Comparison of ENCODE assay signal across 8 cellular contexts in the genomic region with DNA sequence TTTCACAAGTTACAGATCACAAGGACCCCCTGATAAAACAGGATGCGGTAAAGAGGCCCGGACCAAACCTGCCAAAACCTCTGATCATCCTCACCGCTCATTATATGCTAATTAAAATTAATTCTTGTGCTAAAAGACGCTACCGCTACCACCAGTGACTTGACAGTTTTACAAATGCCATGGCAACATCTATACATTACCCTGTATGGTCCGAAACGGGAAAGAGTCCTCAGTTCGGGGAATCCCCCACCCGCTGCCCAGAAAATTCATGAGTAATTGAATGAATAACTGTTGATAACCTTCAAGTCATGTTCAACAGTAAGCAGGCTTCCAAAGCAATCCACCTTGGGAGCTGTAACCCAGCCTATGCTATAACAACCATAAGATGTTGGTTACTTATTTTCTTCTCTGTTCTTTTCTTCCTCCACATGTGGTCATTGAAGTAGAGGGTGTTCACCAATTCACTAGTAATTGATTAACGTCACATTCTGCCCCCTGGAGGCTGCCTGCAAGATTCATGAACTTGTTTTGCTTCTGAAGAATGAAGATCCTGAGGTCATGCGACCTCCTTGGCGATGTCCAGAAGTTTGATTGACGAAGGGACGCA. TPM values are rescaled to one million over a fixed set of nuclear protein-coding genes. Genes with fewer than 3 reads are reported as not detected.
DNase-seq lines count a peak whose midpoint lies in the region; ATAC-seq lines count a peak whose summit lies in the region.

No MANE protein-coding gene starts in this region.

- DNase-seq in DMS 273 (lab: John Stamatoyannopoulos, UW; ENCODE audit: unreplicated experiment) (peak; percentile 34), DMS 273 treated with DMSO at 0.1 percent for 48 hours (lab: John Stamatoyannopoulos, UW) (no peak), HK-2 (ENCODE audit: unreplicated experiment) (peak; percentile 37), T-helper 2 cell (peak in 4 of 5 experiments; percentile 54 to 85 (median 70)), amniotic epithelial cell (ENCODE audit: low read depth) (peak; percentile 30), left colon (peak; percentile 56 to 82)
- peak; percentile 73 to 78 for DNase-seq in stimulated activated CD8-positive, alpha-beta memory T cell treated with anti-CD3 and anti-CD28 coated beads, Interleukin-15, amount 100 ng/mL, for 48 hours (ENCODE audit: low read depth in 2 of 2)

- intact Hi-C loops in left colon (cut with DNase I, micrococcal nuclease) = loop anchor here in 1 of 2 donors (5.0 kb wide), 1 partner anchor 110 kb away; no protein-coding TSS in a partner anchor

- peak; percentile 86 for ATAC-seq in left colon
- no peak for ATAC-seq in GM18502 (IDR thresholded peaks at IDR 0.05; ENCODE audit: poor library complexity, unreplicated experiment)

RNA-seq across cellular contexts. Expression of gene APOBEC3H, which starts 20.6 kb away (rescaled TPM):
- not detected for total RNA-seq in left colon

RNA-seq across cellular contexts. Expression of gene CBX7, which starts 34.8 kb away (rescaled TPM):
- 10 to 100 TPM; 18.6 to 33.4 TPM for total RNA-seq in left colon

RNA-seq across cellular contexts. Expression of gene APOBEC3G, which starts 40.6 kb away (rescaled TPM):
- total RNA-seq in left colon = 1 to 10 TPM; 3.8 to 7.8 TPM
